8 cellular contexts compared by ENCODE assay signal in the genomic region with DNA sequence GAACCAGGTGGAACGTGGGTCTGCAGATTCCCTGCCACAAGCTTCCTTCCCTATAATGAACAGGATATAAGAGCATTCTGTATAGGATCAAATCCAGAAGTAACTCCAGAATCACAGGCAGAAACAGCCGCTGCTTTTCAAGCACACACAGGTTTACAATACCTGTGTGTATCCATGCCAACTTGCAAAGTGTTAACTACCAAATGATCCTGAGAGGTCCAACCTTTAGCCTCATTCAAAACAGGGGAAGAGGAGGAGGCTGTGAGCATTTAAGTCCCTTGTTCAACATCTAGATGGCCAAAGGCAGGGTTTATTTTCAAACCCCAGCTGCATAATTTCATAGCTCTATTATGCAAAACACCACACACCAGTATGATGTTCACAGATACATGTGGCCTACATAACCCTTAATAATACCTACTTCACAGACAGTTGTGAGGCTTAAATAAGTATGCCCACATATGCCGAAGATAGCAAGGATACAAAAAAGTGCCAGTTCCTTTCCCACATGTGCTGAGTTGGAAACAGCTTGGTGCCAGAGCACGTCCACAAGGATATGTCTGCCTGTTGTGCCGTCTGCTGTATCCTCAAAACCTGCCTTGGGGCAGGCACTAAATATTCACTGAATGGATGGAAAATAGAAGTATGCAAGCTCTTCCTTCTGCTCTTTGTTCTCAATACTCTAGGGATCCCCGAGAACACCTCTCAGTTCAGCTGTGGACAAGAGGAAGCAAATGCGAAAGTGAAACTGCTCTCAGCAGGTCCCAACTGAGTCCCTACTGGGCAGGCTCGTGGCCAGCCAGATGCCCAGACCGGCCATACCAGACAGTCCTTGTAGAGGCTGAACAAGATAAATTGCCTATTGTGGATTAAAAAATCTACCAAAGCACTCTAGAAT.
A peak's percentile ranks its signal among the peaks of the same experiment; 100 is the strongest.
DNase-seq lines count a peak whose midpoint lies in the region; ATAC-seq and TF ChIP-seq lines count a peak whose summit lies in the region.

No MANE protein-coding gene starts in this region.

- CTCF ChIA-PET in RWPE1 (lab: Yijun Ruan, JAX) = no interaction called here

- TF ChIP-seq CTCF in C4-2B (conservative IDR thresholded peaks at IDR 0.05) (no peak), SU-DHL-6 (IDR thresholded peaks at IDR 0.05; ENCODE audit: insufficient read depth, low read length, poor library complexity, severe bottlenecking) (no peak), upper lobe of left lung (IDR thresholded peaks at IDR 0.05) (no peak), RWPE1 (conservative IDR thresholded peaks at IDR 0.05; ENCODE audit: low read depth) (no peak)

- H4K20me1 ChIP-seq in SU-DHL-6 (ENCODE audit: low read depth, low read length) = no peaks in the 10 kb centered on the region

- H3K27ac ChIP-seq in C4-2B = peak overlapping the region; percentile 63
- peak overlapping the region; percentile 57 for H3K27ac ChIP-seq in SU-DHL-6 (ENCODE audit: low read depth, low read length)
- H3K27ac ChIP-seq in upper lobe of left lung = peak overlapping the region; percentile 60 to 82 (median 77)
- H3K27ac ChIP-seq in RWPE1 = no peak overlapping the region

- WGBS in upper lobe of left lung, 2 donors = 18 to 21% methylated on average over 9 of the region's 9 CpGs

- H3K4me1 ChIP-seq in upper lobe of left lung = peaks cover 12 to 22% (median 13%) of the 10 kb centered on the region in 4 donors

- H3K9me3 ChIP-seq in SU-DHL-6 (ENCODE audit: insufficient read depth, low read length) (no peaks in the 10 kb centered on the region), upper lobe of left lung (no peaks in the 10 kb centered on the region)

- ATAC-seq in GM18907 (IDR thresholded peaks at IDR 0.05; ENCODE audit: unreplicated experiment) = peak; percentile 87
- ATAC-seq in HG03439 (IDR thresholded peaks at IDR 0.05; ENCODE audit: unreplicated experiment) = peak; percentile 82
- peak; percentile 87 to 93 for ATAC-seq in upper lobe of left lung (ENCODE audit: low FRiP score in 2 of 2)

- H2AFZ ChIP-seq in SU-DHL-6 (ENCODE audit: low read depth, low read length, severe bottlenecking) = peak overlapping the region; percentile 10

- H3K9me2 ChIP-seq in SU-DHL-6 (replicated peaks; ENCODE audit: insufficient read depth, low read length) = no peaks in the 10 kb centered on the region

- DNase-seq in epidermal melanocyte (ENCODE audit: insufficient read length, low spot score) (peak; percentile 81), midbrain (lab: John Stamatoyannopoulos, UW) (peak; percentile 73), upper lobe of left lung (peak in 1 of 2 donors; percentile 84), RWPE1 (ENCODE audit: low spot score) (no peak)

- no peaks in the 10 kb centered on the region for H3K36me3 ChIP-seq in SU-DHL-6 (ENCODE audit: low read length)
- no peaks in the 10 kb centered on the region for H3K36me3 ChIP-seq in upper lobe of left lung

- 0 out of 2 replicates have a peak overlapping the region, but pooled peaks have one; percentile 9 for H3K9ac ChIP-seq in SU-DHL-6 (ENCODE audit: low read length)

- POLR2A ChIA-PET in RWPE1 (lab: Yijun Ruan, JAX; ENCODE audit: low non-redundant PET) = no interaction called here

- TF ChIP-seq POLR2A in upper lobe of left lung (IDR thresholded peaks at IDR 0.05) = no peak

- TF ChIP-seq EP300 in upper lobe of left lung (IDR thresholded peaks at IDR 0.05) = no peak

- H3F3A ChIP-seq in SU-DHL-6 (ENCODE audit: insufficient read depth) = no peaks in the 10 kb centered on the region; the same call in 1 of the 2 replicates

- peak overlapping the region; percentile 56 for H3K4me2 ChIP-seq in SU-DHL-6 (ENCODE audit: low read depth, low read length, poor library complexity, severe bottlenecking)

- no peaks in the 10 kb centered on the region for H3K79me2 ChIP-seq in SU-DHL-6 (ENCODE audit: insufficient read depth, low read length)

- no peaks in the 10 kb centered on the region for H3K27me3 ChIP-seq in SU-DHL-6 (ENCODE audit: low read length)
- H3K27me3 ChIP-seq in upper lobe of left lung = no peaks in the 10 kb centered on the region

- H3K4me3 ChIP-seq in SU-DHL-6 (ENCODE audit: insufficient read depth, low read length, poor library complexity, severe bottlenecking) (peak overlapping the region; percentile 38), upper lobe of left lung (peak overlapping the region; percentile 38 to 51 (median 46))
